Comparison of ENCODE assay signal across 21 cellular contexts in the genomic region with DNA sequence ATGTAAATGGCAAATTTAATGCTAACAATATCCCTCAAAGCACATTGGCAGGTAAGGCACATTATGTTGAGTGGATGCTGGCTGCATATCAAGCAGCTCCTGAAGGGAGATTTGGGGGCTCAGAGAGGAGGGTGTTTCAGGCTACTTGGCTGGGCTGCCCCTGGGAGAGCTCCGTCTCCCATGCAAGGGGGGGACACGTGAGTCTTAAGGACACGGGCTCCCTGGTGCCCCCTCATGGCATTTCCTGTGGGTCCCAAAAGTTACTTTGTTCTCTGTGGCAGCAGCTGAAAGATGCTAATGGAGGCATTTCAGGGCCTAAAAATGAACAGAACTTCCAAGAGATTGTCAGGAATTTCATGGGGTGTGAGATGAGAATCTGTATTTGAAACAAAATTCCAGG.
DNase-seq lines count a peak whose midpoint lies in the region; TF ChIP-seq lines count a peak whose summit lies in the region.
"Had no signal": no experiment of that assay in that cellular context is flagged by ENCODE, and none has a peak within 500 bp of the region (broad histone marks: within the 10 kb centered on the region; RNA-seq: fewer than 3 reads in every experiment).

No MANE protein-coding gene starts in this region.

- H3K9me3 ChIP-seq in BE2C: no peaks in the 10 kb centered on the region
- H3K9me3 ChIP-seq: A549, SJCRH30 had no signal

- H3K36me3 ChIP-seq in BE2C: no peaks in the 10 kb centered on the region
- H3K36me3 ChIP-seq in H7 (replicated peaks; ENCODE audit: control insufficient read depth, insufficient read depth, low read length): no peaks in the 10 kb centered on the region
- H3K36me3 ChIP-seq in brain microvascular endothelial cell (replicated peaks): no peaks in the 10 kb centered on the region
- no peaks in the 10 kb centered on the region for H3K36me3 ChIP-seq in mesendoderm (ENCODE audit: control insufficient read depth, insufficient read depth, low read length)
- H3K36me3 ChIP-seq: SJCRH30 had no signal

- no peak overlapping the region for H4K5ac ChIP-seq in mesendoderm (ENCODE audit: low read length)

- no peak overlapping the region for H2BK15ac ChIP-seq in mesendoderm (replicated peaks; ENCODE audit: low read depth)

- H3K9ac ChIP-seq in mesendoderm (ENCODE audit: low read length): no peak overlapping the region

- H3K79me1 ChIP-seq in mesendoderm (ENCODE audit: low read length): no peaks in the 10 kb centered on the region

- in situ Hi-C loops in brain microvascular endothelial cell (cut with HindIII; ENCODE audit: low pct_ligation_motif_present, low sequenced_read_pairs): no loop called here

- no peak overlapping the region for H3K18ac ChIP-seq in mesendoderm (ENCODE audit: low read length)

- H3K79me2 ChIP-seq in mesendoderm (ENCODE audit: control insufficient read depth, insufficient read depth, low read length): no peaks in the 10 kb centered on the region

- H3K27me3 ChIP-seq in BE2C (no peaks in the 10 kb centered on the region), H7 (ENCODE audit: control insufficient read depth, insufficient read depth, low read length) (no peaks in the 10 kb centered on the region), brain microvascular endothelial cell (replicated peaks) (no peaks in the 10 kb centered on the region), mesendoderm (ENCODE audit: insufficient read depth, low read length, poor library complexity) (no peaks in the 10 kb centered on the region)
- H3K27me3 ChIP-seq: SJCRH30 had no signal

- DNase-seq in BE2C (no peak), H7 (peak; percentile 55), brain microvascular endothelial cell (no peak), mesendoderm (peak; percentile 19), GM10266 (ENCODE audit: extremely low spot score) (no peak), midbrain (lab: John Stamatoyannopoulos, UW) (no peak)
- DNase-seq in stimulated activated CD4-positive, alpha-beta T cell treated with anti-CD3 and anti-CD28 coated beads, Interleukin-15, amount 100 ng/mL, for 24 hours: no peak
- DNase-seq: CD4-positive, CD25-positive, alpha-beta regulatory T cell; DMS79 treated with DMSO at 0.1 percent for 48 hours; HCEC 1CT; KG1; NCI-H1105; NCI-H146; NCI-H2029 treated with DMSO at 0.1 percent for 48 hours; NCI-H2171; NCI-H345; NCI-H524 treated with DMSO at 0.1 percent for 48 hours; NCI-H82; OCI-M1; SJCRH30 had no signal

- no peak overlapping the region for H3K27ac ChIP-seq in brain microvascular endothelial cell
- H3K27ac ChIP-seq in mesendoderm (ENCODE audit: low read depth, low read length): no peak overlapping the region
- H3K27ac ChIP-seq: A549, SJCRH30 had no signal

- H3K23ac ChIP-seq in mesendoderm (ENCODE audit: low read length): no peak overlapping the region

- no CpG with 5 or more reads among the region's 3 CpGs for WGBS in mesendoderm (ENCODE audit: extremely low coverage, insufficient coverage, low lambda C conversion rate)

- H2AK5ac ChIP-seq in mesendoderm (ENCODE audit: low read length): no peak overlapping the region

- H3K56ac ChIP-seq in mesendoderm (ENCODE audit: low read length): no peak overlapping the region

- peak; percentile 9; the same call in 1 of the 2 replicates for TF ChIP-seq CTCF in BE2C (IDR thresholded peaks at IDR 0.05; ENCODE audit: low read depth, low read length)
- TF ChIP-seq CTCF in brain microvascular endothelial cell (IDR thresholded peaks at IDR 0.05; ENCODE audit: low read depth, low read length, missing control alignments): peak; percentile 14
- TF ChIP-seq CTCF in GM10266 (IDR thresholded peaks at IDR 0.05; ENCODE audit: control insufficient read depth, insufficient read depth, low read depth, missing control alignments): no peak

- H2BK5ac ChIP-seq in mesendoderm (ENCODE audit: low read length): no peak overlapping the region

- H2BK120ac ChIP-seq in mesendoderm (ENCODE audit: low read depth, low read length): no peak overlapping the region

- H3K4me2 ChIP-seq in mesendoderm (ENCODE audit: low read length): no peak overlapping the region
- H3K4me2 ChIP-seq: A549 had no signal

- no peak overlapping the region for H3K4me3 ChIP-seq in BE2C (ENCODE audit: low read depth, low read length)
- H3K4me3 ChIP-seq in H7 (ENCODE audit: insufficient read depth, low read depth, low read length): no peak overlapping the region
- H3K4me3 ChIP-seq in brain microvascular endothelial cell (ENCODE audit: low read depth, low read length): no peak overlapping the region
- H3K4me3 ChIP-seq in mesendoderm (ENCODE audit: low read length): no peak overlapping the region
- H3K4me3 ChIP-seq: A549, SJCRH30 had no signal

- no peaks in the 10 kb centered on the region for H3K4me1 ChIP-seq in BE2C
- H3K4me1 ChIP-seq in mesendoderm (ENCODE audit: control insufficient read depth, low read depth, low read length): no peaks in the 10 kb centered on the region
- H3K4me1 ChIP-seq: A549, SJCRH30 had no signal

- no peak overlapping the region for H4K8ac ChIP-seq in mesendoderm (ENCODE audit: low read depth, low read length)

- H3K4ac ChIP-seq in mesendoderm (ENCODE audit: low read depth, low read length): no peak overlapping the region

Comparison
In these comparisons a context has a peak if more than half of its experiments do, and no peak if none do; other contexts are left out.
1. DNase-seq: peak in H7 (single experiment) and mesendoderm (single experiment); none in BE2C (single experiment), brain microvascular endothelial cell (single experiment), GM10266 (single experiment), stimulated activated CD4-positive, alpha-beta T cell treated with anti-CD3 and anti-CD28 coated beads, Interleukin-15, amount 100 ng/mL, for 24 hours (single experiment) and midbrain (single experiment).